In the genomic region with DNA sequence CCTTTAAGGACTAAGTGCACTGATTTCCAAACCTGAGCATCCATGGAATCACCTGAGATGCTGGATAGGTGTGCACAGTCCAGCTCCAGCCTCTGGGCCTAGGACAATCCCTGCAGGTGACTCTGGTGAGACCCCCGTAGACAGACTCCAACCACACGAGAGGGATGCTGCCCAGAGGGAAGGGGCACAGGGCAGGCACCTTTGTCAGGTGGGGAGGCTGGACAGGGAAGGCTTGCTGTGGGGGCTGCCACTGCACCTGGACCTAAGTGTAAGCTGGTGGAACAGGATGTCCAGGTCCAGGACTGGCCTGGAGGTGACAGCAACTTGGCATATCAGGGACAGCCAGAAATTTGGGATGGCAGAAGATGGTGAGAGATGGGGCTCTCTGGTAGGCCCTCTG, we compare ENCODE assay signal across 34 cellular contexts.
"Had no signal": no experiment of that assay in that cellular context is flagged by ENCODE, and none has a peak within 500 bp of the region (broad histone marks: within the 10 kb centered on the region; RNA-seq: fewer than 3 reads in every experiment).

No MANE protein-coding gene starts in this region.

- H3K9me3 Mint-ChIP-seq: activated B cell treated with CpG ODN at 0.5 μM for 24 hours; activated CD8-positive, alpha-beta T cell treated with anti-CD3 and anti-CD28 coated beads for 36 hours; activated naive CD4-positive, alpha-beta T cell treated with anti-CD3 and anti-CD28 coated beads for 36 hours; activated naive CD4-positive, alpha-beta T cell treated with anti-CD3 and anti-CD28 coated beads, Interleukin-2, amount 50 U/mL, for 72 hours; activated naive CD8-positive, alpha-beta T cell treated with anti-CD3 and anti-CD28 coated beads, Interleukin-2, amount 10 ng/mL, durations not matched to agents 7 days and 5 days; activated T-cell treated with anti-CD3 and anti-CD28 coated beads, Interleukin-2, amount 50 U/mL, for 4 hours; activated T-helper 17 cell treated with anti-CD3 and anti-CD28 coated beads, Interleukin-2, amount 50 U/mL, for 72 hours; brain; central memory CD8-positive, alpha-beta T cell; dendritic cell treated with granulocyte-macrophage colony-stimulating factor and Interleukin-4, amounts not matched to agents 40 ng/mL and 50 ng/mL, for 4 days; T-cell; T-helper 1 cell treated with Interleukin-12 subunit alpha and Interleukin-12 subunit beta and Interleukin-4 antibody, amounts not matched to agents 30 μg/mL and 1 μg/mL, for 36 hours; T-helper 2 cell treated with Interferon-gamma antibody and Interleukin-4, amounts not matched to agents 5 μg/mL and 100 μg/mL, for 36 hours had no signal

- H3K27ac Mint-ChIP-seq: activated B cell treated with CpG ODN at 0.5 μM for 24 hours; activated CD8-positive, alpha-beta T cell treated with anti-CD3 and anti-CD28 coated beads for 36 hours; activated naive CD4-positive, alpha-beta T cell treated with anti-CD3 and anti-CD28 coated beads for 36 hours; activated naive CD4-positive, alpha-beta T cell treated with anti-CD3 and anti-CD28 coated beads, Interleukin-2, amount 50 U/mL, for 72 hours; activated naive CD8-positive, alpha-beta T cell treated with anti-CD3 and anti-CD28 coated beads, Interleukin-2, amount 10 ng/mL, durations not matched to agents 7 days and 5 days; activated T-helper 17 cell treated with anti-CD3 and anti-CD28 coated beads, Interleukin-2, amount 50 U/mL, for 72 hours; brain; dendritic cell treated with granulocyte-macrophage colony-stimulating factor and Interleukin-4, amounts not matched to agents 40 ng/mL and 50 ng/mL, for 4 days; T-cell; T-helper 1 cell treated with Interleukin-12 subunit alpha and Interleukin-12 subunit beta and Interleukin-4 antibody, amounts not matched to agents 30 μg/mL and 1 μg/mL, for 36 hours; T-helper 2 cell treated with Interferon-gamma antibody and Interleukin-4, amounts not matched to agents 5 μg/mL and 100 μg/mL, for 36 hours had no signal

- H3K4me3 ChIP-seq: ascending aorta, breast epithelium, coronary artery, dorsolateral prefrontal cortex, esophagus squamous epithelium, gastroesophageal sphincter had no signal

- ATAC-seq: activated CD4-positive, CD25-positive, alpha-beta regulatory T cell treated with anti-CD3 and anti-CD28 coated beads, Interleukin-2, amount 50 U/mL, for 24 hours; activated CD8-positive, alpha-beta T cell treated with anti-CD3 and anti-CD28 coated beads for 36 hours; activated naive CD4-positive, alpha-beta T cell treated with anti-CD3 and anti-CD28 coated beads, Interleukin-2, amount 50 U/mL, for 72 hours; activated T-cell treated with anti-CD3 and anti-CD28 coated beads, Interleukin-2, amount 50 U/mL, for 4 hours; activated T-helper 17 cell treated with anti-CD3 and anti-CD28 coated beads, Interleukin-2, amount 50 U/mL, for 72 hours; gastroesophageal sphincter; T-cell had no signal

- H3K4me1 Mint-ChIP-seq: activated B cell treated with CpG ODN at 0.5 μM for 24 hours; activated naive CD8-positive, alpha-beta T cell treated with anti-CD3 and anti-CD28 coated beads, Interleukin-2, amount 10 ng/mL, durations not matched to agents 7 days and 5 days; activated T-helper 17 cell treated with anti-CD3 and anti-CD28 coated beads, Interleukin-2, amount 50 U/mL, for 72 hours; central memory CD8-positive, alpha-beta T cell; T-cell had no signal

- H3K4me1 ChIP-seq: ascending aorta, breast epithelium, esophagus squamous epithelium, gastroesophageal sphincter had no signal

- FAIRE-seq: endometrium, endothelial cell of umbilical vein had no signal

- H3K36me3 ChIP-seq: ascending aorta, breast epithelium, esophagus squamous epithelium, gastroesophageal sphincter, WERI-Rb-1 had no signal

- H3K9me3 ChIP-seq: ascending aorta, breast epithelium, esophagus squamous epithelium, gastroesophageal sphincter had no signal

- H3K4me3 Mint-ChIP-seq: activated B cell treated with CpG ODN at 0.5 μM for 24 hours; activated CD8-positive, alpha-beta T cell treated with anti-CD3 and anti-CD28 coated beads for 36 hours; activated naive CD4-positive, alpha-beta T cell treated with anti-CD3 and anti-CD28 coated beads for 36 hours; activated naive CD8-positive, alpha-beta T cell treated with anti-CD3 and anti-CD28 coated beads, Interleukin-2, amount 10 ng/mL, durations not matched to agents 7 days and 5 days; activated T-cell treated with anti-CD3 and anti-CD28 coated beads, Interleukin-2, amount 50 U/mL, for 4 hours; activated T-helper 17 cell treated with anti-CD3 and anti-CD28 coated beads, Interleukin-2, amount 50 U/mL, for 72 hours; brain; central memory CD8-positive, alpha-beta T cell; dendritic cell treated with granulocyte-macrophage colony-stimulating factor and Interleukin-4, amounts not matched to agents 40 ng/mL and 50 ng/mL, for 4 days; T-cell; T-helper 1 cell treated with Interleukin-12 subunit alpha and Interleukin-12 subunit beta and Interleukin-4 antibody, amounts not matched to agents 30 μg/mL and 1 μg/mL, for 36 hours; T-helper 2 cell treated with Interferon-gamma antibody and Interleukin-4, amounts not matched to agents 5 μg/mL and 100 μg/mL, for 36 hours had no signal

- H3K36me3 Mint-ChIP-seq: activated naive CD4-positive, alpha-beta T cell treated with anti-CD3 and anti-CD28 coated beads, Interleukin-2, amount 50 U/mL, for 72 hours; activated naive CD8-positive, alpha-beta T cell treated with anti-CD3 and anti-CD28 coated beads, Interleukin-2, amount 10 ng/mL, durations not matched to agents 7 days and 5 days; brain; T-cell had no signal

- DNase-seq: activated B cell treated with CpG ODN at 0.5 μM for 24 hours; activated CD4-positive, alpha-beta T cell treated with anti-CD3 and anti-CD28 coated beads for 48 hours; activated CD4-positive, alpha-beta T cell treated with anti-CD3 and anti-CD28 coated beads, Interleukin-2, amount 50 U/mL, for 1 hour; activated CD4-positive, alpha-beta T cell treated with anti-CD3 and anti-CD28 coated beads, Interleukin-2, amount 50 U/mL, for 48 hours; activated CD8-positive, alpha-beta memory T cell treated with anti-CD3 and anti-CD28 coated beads for 24 hours; activated CD8-positive, alpha-beta T cell treated with anti-CD3 and anti-CD28 coated beads for 36 hours; activated effector memory CD4-positive, alpha-beta T cell treated with Interleukin-2 at 50 U/mL for 16 hours; activated gamma-delta T cell treated with Interleukin-2 at 50 U/mL for 16 hours; activated naive CD4-positive, alpha-beta T cell treated with anti-CD3 and anti-CD28 coated beads for 36 hours; activated naive CD8-positive, alpha-beta T cell treated with anti-CD3 and anti-CD28 coated beads, Interleukin-2, amount 10 ng/mL, durations not matched to agents 7 days and 5 days; activated T-cell treated with anti-CD3 and anti-CD28 coated beads, Interleukin-2, amount 50 U/mL, for 4 hours; dorsolateral prefrontal cortex; effector memory CD4-positive, alpha-beta T cell; esophagus squamous epithelium; foreskin melanocyte; SW 1271; T-cell; T1000; WERI-Rb-1 had no signal

- H3K27me3 Mint-ChIP-seq: activated naive CD8-positive, alpha-beta T cell treated with anti-CD3 and anti-CD28 coated beads, Interleukin-2, amount 10 ng/mL, durations not matched to agents 7 days and 5 days had no signal

- H3K27ac ChIP-seq: ascending aorta, breast epithelium, coronary artery, dorsolateral prefrontal cortex, epithelial cell of prostate, esophagus squamous epithelium, gastroesophageal sphincter, WERI-Rb-1 had no signal

- H3K27me3 ChIP-seq: ascending aorta, breast epithelium, dorsolateral prefrontal cortex, esophagus squamous epithelium, gastroesophageal sphincter had no signal
